Comparison of ENCODE assay signal across 2 cellular contexts in genomic region chr6:153814136-153814535, GRCh38.
TF ChIP-seq lines count a peak whose summit lies in the region.

No MANE protein-coding gene starts in this region.

TF ChIP-seq in HepG2, 621 proteins besides CTCF, POLR2A, EP300 and RAD21 (continues in another document):
- TF ChIP-seq ZNF562 (CRISPR knock-in tag; IDR thresholded peaks at IDR 0.05; ENCODE audit: borderline replicate concordance): no peak
- no peak for TF ChIP-seq GATAD1 (CRISPR knock-in tag; IDR thresholded peaks at IDR 0.05)
- TF ChIP-seq ZBTB43 (CRISPR knock-in tag; conservative IDR thresholded peaks at IDR 0.05): no peak
- TF ChIP-seq SMAD9 (CRISPR knock-in tag; IDR thresholded peaks at IDR 0.05): no peak
- TF ChIP-seq REST (IDR thresholded peaks at IDR 0.05; ENCODE audit: borderline replicate concordance in 1 of 2, low read depth in 1 of 2, low read length in 2 of 2): no peak
- TF ChIP-seq MLXIP (CRISPR knock-in tag; IDR thresholded peaks at IDR 0.05; ENCODE audit: borderline replicate concordance): no peak
- TF ChIP-seq SKI (IDR thresholded peaks at IDR 0.05; ENCODE audit: partially characterized antibody): no peak
- TF ChIP-seq KLF16 (CRISPR knock-in tag; IDR thresholded peaks at IDR 0.05): no peak
- TF ChIP-seq SYNCRIP (IDR thresholded peaks at IDR 0.05; ENCODE audit: insufficient read depth, low read depth, low read length): no peak
- no peak for TF ChIP-seq SP5 (CRISPR knock-in tag; IDR thresholded peaks at IDR 0.05; ENCODE audit: borderline replicate concordance, low read depth)
- TF ChIP-seq MAFF (IDR thresholded peaks at IDR 0.05; ENCODE audit: low read depth, low read length): no peak
- no peak for TF ChIP-seq ZNF230 (CRISPR knock-in tag; IDR thresholded peaks at IDR 0.05)
- TF ChIP-seq ZNF280B (CRISPR knock-in tag; IDR thresholded peaks at IDR 0.05; ENCODE audit: borderline replicate concordance): no peak
- no peak for TF ChIP-seq GRHL1 (CRISPR knock-in tag; conservative IDR thresholded peaks at IDR 0.05)

TF ChIP-seq in H1, 55 proteins besides CTCF, POLR2A, EP300 and RAD21:
- TF ChIP-seq USF2 (IDR thresholded peaks at IDR 0.05; ENCODE audit: low read length) (no peak), CBX8 (IDR thresholded peaks at IDR 0.05; ENCODE audit: borderline replicate concordance, low read depth, low read length) (no peak), JUN (IDR thresholded peaks at IDR 0.05; ENCODE audit: low read depth, low read length) (no peak), CEBPB (IDR thresholded peaks at IDR 0.05; ENCODE audit: low read depth, low read length) (no peak), ATF3 (IDR thresholded peaks at IDR 0.05; ENCODE audit: insufficient read depth, low read depth, low read length) (no peak), E2F6 (IDR thresholded peaks at IDR 0.05) (no peak), GTF2F1 (IDR thresholded peaks at IDR 0.05; ENCODE audit: borderline replicate concordance, low read depth, low read length) (no peak), BCL11A (IDR thresholded peaks at IDR 0.05; ENCODE audit: low read depth in 2 of 2, low read length in 2 of 2) (no peak), CTBP2 (IDR thresholded peaks at IDR 0.05; ENCODE audit: borderline replicate concordance, insufficient read depth, insufficient read length, low read length) (no peak), PHF8 (conservative IDR thresholded peaks at IDR 0.05; ENCODE audit: low read depth, low read length) (no peak), JUND (IDR thresholded peaks at IDR 0.05; ENCODE audit: low read length) (no peak), SP2 (IDR thresholded peaks at IDR 0.05; ENCODE audit: low read length) (no peak), RBBP5 (IDR thresholded peaks at IDR 0.05; ENCODE audit: borderline replicate concordance, low read depth, low read length) (no peak), RFX5 (IDR thresholded peaks at IDR 0.05; ENCODE audit: borderline replicate concordance, low read depth, low read length) (no peak), HDAC2 (IDR thresholded peaks at IDR 0.05; ENCODE audit: borderline replicate concordance in 1 of 2, low read depth in 2 of 2, low read length in 2 of 2) (no peak)
